ENCODE assay signal across 11 cellular contexts in genomic region chr6:151068761-151069312, GRCh38.
DNase-seq lines count a peak whose midpoint lies in the region; ATAC-seq, FAIRE-seq and TF ChIP-seq lines count a peak whose summit lies in the region.
"Had no signal": no experiment of that assay in that cellular context is flagged by ENCODE, and none has a peak within 500 bp of the region (broad histone marks: within the 10 kb centered on the region; RNA-seq: fewer than 3 reads in every experiment).

No MANE protein-coding gene starts in this region.

- H3K9me3 ChIP-seq in H9 (ENCODE audit: control insufficient read depth, low read depth, low read length) (no peaks in the 10 kb centered on the region), ascending aorta (no peaks in the 10 kb centered on the region), subcutaneous abdominal adipose tissue (ENCODE audit: control insufficient read depth in 5 of 5, low read length in 5 of 5) (no peaks in the 10 kb centered on the region), mucosa of descending colon (no peaks in the 10 kb centered on the region)

- no peak overlapping the region for H3K18ac ChIP-seq in H9 (ENCODE audit: insufficient read length, low read depth, low read length)

- H3K23me2 ChIP-seq in H9 (ENCODE audit: insufficient read length, low read depth, low read length, poor library complexity, severe bottlenecking): no peaks in the 10 kb centered on the region

- no peak overlapping the region for H4K5ac ChIP-seq in H9 (ENCODE audit: insufficient read length, low read depth, low read length)

- no peak overlapping the region for H2BK12ac ChIP-seq in H9 (ENCODE audit: insufficient read length, low read depth, low read length)

- no peak overlapping the region for H3K4ac ChIP-seq in H9 (ENCODE audit: low read depth, low read length)

- peak overlapping the region in 2 of 3 experiments; percentile 8 to 68; a peak in 1 of 7 replicates for H3K27ac Mint-ChIP-seq in H9
- H3K27ac Mint-ChIP-seq: T-cell had no signal

- H3K27me3 ChIP-seq in H9 (ENCODE audit: insufficient read depth, low read length) (no peaks in the 10 kb centered on the region), ascending aorta (no peaks in the 10 kb centered on the region), subcutaneous abdominal adipose tissue (ENCODE audit: control insufficient read depth in 5 of 5, insufficient read depth in 4 of 5, low read length in 5 of 5) (no peaks in the 10 kb centered on the region)

- H2AK5ac ChIP-seq in H9 (ENCODE audit: insufficient read length, low read length): no peak overlapping the region

- H3K4me2 ChIP-seq in H9 (ENCODE audit: insufficient read depth, insufficient read length, low read length): no peak overlapping the region

- no peak overlapping the region for H3T11ph ChIP-seq in H9 (ENCODE audit: low read length)

- H3K9me3 Mint-ChIP-seq in H9: no peaks in the 10 kb centered on the region

- intact Hi-C loops in ascending aorta (cut with DNase I) (no loop called here), mucosa of descending colon (cut with DNase I, micrococcal nuclease) (no loop called here)

- H3K14ac ChIP-seq in H9 (ENCODE audit: insufficient read depth, low read length): no peak overlapping the region

- no peaks in the 10 kb centered on the region for H4K20me1 ChIP-seq in H9 (ENCODE audit: control insufficient read depth, insufficient read depth, insufficient read length)

- no peak overlapping the region for H2BK20ac ChIP-seq in H9 (ENCODE audit: low read depth, low read length, poor library complexity, severe bottlenecking)

- no peaks in the 10 kb centered on the region for H3K36me3 ChIP-seq in ascending aorta
- H3K36me3 ChIP-seq in subcutaneous abdominal adipose tissue (ENCODE audit: control insufficient read depth in 5 of 5, insufficient read depth in 5 of 5, low read length in 5 of 5): no peaks in the 10 kb centered on the region
- H3K36me3 ChIP-seq in mucosa of descending colon (ENCODE audit: low read depth): no peaks in the 10 kb centered on the region

- H3K27ac ChIP-seq in H9 (ENCODE audit: insufficient read length, low read depth, low read length): no peak overlapping the region
- peak overlapping the region; percentile 73 to 86 for H3K27ac ChIP-seq in ascending aorta
- H3K27ac ChIP-seq in subcutaneous abdominal adipose tissue (ENCODE audit: low read depth, low read length): peak overlapping the region; percentile 94

- no peak overlapping the region for H4K91ac ChIP-seq in H9 (ENCODE audit: insufficient read length, low read depth, low read length)

- no peak overlapping the region for H2BK15ac ChIP-seq in H9 (ENCODE audit: low read depth, low read length)

- TF ChIP-seq CTCF in H9 (conservative IDR thresholded peaks at IDR 0.05) (no peak), ascending aorta (IDR thresholded peaks at IDR 0.05) (no peak), mucosa of descending colon (IDR thresholded peaks at IDR 0.05) (no peak)

- H3K9ac ChIP-seq in H9 (ENCODE audit: extremely low read depth, insufficient read length, low read length) (no peak overlapping the region), subcutaneous abdominal adipose tissue (ENCODE audit: low read length in 5 of 5) (peak overlapping the region in 2 of 5 donors; percentile 58 to 67)

- no peak overlapping the region for H2BK5ac ChIP-seq in H9 (ENCODE audit: insufficient read length, low read length)

- no peak overlapping the region for H3K23ac ChIP-seq in H9 (ENCODE audit: insufficient read length, low read depth, low read length)

- no peaks in the 10 kb centered on the region for H3K27me3 Mint-ChIP-seq in H9 (ENCODE audit: low read depth)
- H3K27me3 Mint-ChIP-seq: T-cell had no signal

- H2AFZ ChIP-seq in H9 (ENCODE audit: low read length): no peak overlapping the region

- WGBS in H9 (ENCODE audit: extremely low coverage, insufficient read length, low lambda C conversion rate): no CpG with 5 or more reads among the region's 6 CpGs

- no peaks in the 10 kb centered on the region for H3K4me1 Mint-ChIP-seq in H9
- H3K4me1 Mint-ChIP-seq: T-cell had no signal

- H3K4me3 ChIP-seq in ascending aorta (no peak overlapping the region), subcutaneous abdominal adipose tissue (ENCODE audit: low read depth in 1 of 5, low read length in 5 of 5) (no peak overlapping the region), mucosa of descending colon (no peak overlapping the region)

- no peak for FAIRE-seq in H54 (lab: Jason Lieb, UNC)

- H2BK120ac ChIP-seq in H9 (ENCODE audit: low read depth, low read length, poor library complexity, severe bottlenecking): no peak overlapping the region

- no peaks in the 10 kb centered on the region for H3K79me2 ChIP-seq in H9 (ENCODE audit: insufficient read depth, low read length)

- H3K4me1 ChIP-seq in H9 (ENCODE audit: insufficient read depth, low read length): no peaks in the 10 kb centered on the region
- H3K4me1 ChIP-seq in ascending aorta: peaks cover 4 to 36% of the 10 kb centered on the region in 2 donors
- H3K4me1 ChIP-seq in subcutaneous abdominal adipose tissue (ENCODE audit: control insufficient read depth in 5 of 5, insufficient read depth in 5 of 5, low read length in 5 of 5): peaks cover 11 to 60% (median 43%) of the 10 kb centered on the region in 5 donors
- H3K4me1 ChIP-seq in mucosa of descending colon (ENCODE audit: low read depth): no peaks in the 10 kb centered on the region

- no peak for DNase-seq in H9
- no peak for DNase-seq in ascending aorta (ENCODE audit: low spot score in 2 of 2)
- DNase-seq in kidney glomerular epithelial cell (lab: John Stamatoyannopoulos, UW): peak; percentile 52
- DNase-seq in mucosa of descending colon: no peak
- DNase-seq in nucleus accumbens (lab: John Stamatoyannopoulos, UW): no peak
- DNase-seq in H54 (ENCODE audit: insufficient read length, low spot score): no peak
- DNase-seq: NCI-H524; stimulated activated CD8-positive, alpha-beta memory T cell treated with anti-CD3 and anti-CD28 coated beads, Interleukin-4, amount 100 ng/mL, for 48 hours; T-cell had no signal

- H4K8ac ChIP-seq in H9 (replicated peaks; ENCODE audit: insufficient read length, low read depth, low read length): no peak overlapping the region

- ATAC-seq in HG03175 (IDR thresholded peaks at IDR 0.05; ENCODE audit: unreplicated experiment) (no peak), mucosa of descending colon (no peak)
- ATAC-seq: T-cell had no signal

- H3K4me3 Mint-ChIP-seq in H9: no peak overlapping the region
- H3K4me3 Mint-ChIP-seq: T-cell had no signal

- TF ChIP-seq POLR2A in H54 (IDR thresholded peaks at IDR 0.05; ENCODE audit: low read depth, low read length): no peak

- peaks cover 0 to 21% (median 11%) of the 10 kb centered on the region in 3 experiments; a peak in 6 of 7 replicates for H3K36me3 Mint-ChIP-seq in H9 (ENCODE audit: insufficient read depth in 1 of 3, low read depth in 3 of 3)

- no peak overlapping the region for H3K56ac ChIP-seq in H9 (ENCODE audit: insufficient read length, low read depth, low read length)

- no peaks in the 10 kb centered on the region for H3K79me1 ChIP-seq in H9 (ENCODE audit: insufficient read depth, low read depth, low read length, poor library complexity, severe bottlenecking)
